In the genomic region with DNA sequence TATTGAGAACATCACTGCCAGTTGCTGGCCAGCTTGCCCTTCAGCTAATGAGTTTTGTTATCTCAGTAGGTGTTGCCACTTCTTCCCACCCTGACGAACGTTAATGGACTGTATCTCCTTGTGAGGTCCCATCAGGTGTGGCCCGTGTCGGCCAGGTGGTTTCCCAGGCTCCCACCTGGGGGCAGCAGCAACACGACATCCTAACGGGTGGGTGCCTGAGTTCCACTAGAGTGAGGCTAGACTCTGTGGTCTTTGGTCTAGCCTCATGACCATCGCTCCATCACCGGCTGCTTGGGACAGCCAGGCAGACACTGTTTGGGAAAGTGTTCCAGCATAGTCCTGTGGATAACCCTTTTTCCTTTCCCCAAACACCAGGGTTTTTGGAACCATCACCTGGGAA, we compare ENCODE assay signal across 8 cellular contexts. TPM values are rescaled to one million over a fixed set of nuclear protein-coding genes. Genes with fewer than 3 reads are reported as not detected.
A peak's percentile ranks its signal among the peaks of the same experiment; 100 is the strongest.
DNase-seq lines count a peak whose midpoint lies in the region; ATAC-seq and TF ChIP-seq lines count a peak whose summit lies in the region.

No MANE protein-coding gene starts in this region.

- H3K9me3 ChIP-seq in CD8-positive, alpha-beta T cell (ENCODE audit: low read length): no peaks in the 10 kb centered on the region

- H3K4me3 Mint-ChIP-seq in CD8-positive, alpha-beta T cell: no peak overlapping the region
- peak overlapping the region; percentile 84; the same call in 2 of the 3 replicates for H3K4me3 Mint-ChIP-seq in GM23338
- no peak overlapping the region for H3K4me3 Mint-ChIP-seq in activated naive CD8-positive, alpha-beta T cell treated with anti-CD3 and anti-CD28 coated beads for 36 hours
- no peak overlapping the region for H3K4me3 Mint-ChIP-seq in natural killer cell treated with Interleukin-12 subunit alpha and Interleukin-12 subunit beta and Interleukin-15 and Interleukin-18, amount 100 ng/mL, for 72 hours

- peak overlapping the region; percentile 98 for H3K4me2 ChIP-seq in GM23338

- no peak for TF ChIP-seq CTCF in CD8-positive, alpha-beta T cell (IDR thresholded peaks at IDR 0.05)
- peak; percentile 38 to 60 for TF ChIP-seq CTCF in GM23338 (conservative IDR thresholded peaks at IDR 0.05; ENCODE audit: low read depth in 2 of 2)

- peak overlapping the region; percentile 94 for H2AFZ ChIP-seq in GM23338

- no peaks in the 10 kb centered on the region for H3K36me3 ChIP-seq in CD8-positive, alpha-beta T cell (ENCODE audit: insufficient read depth, low read length)
- no peaks in the 10 kb centered on the region for H3K36me3 ChIP-seq in GM23338 (ENCODE audit: insufficient read depth)

- H3K27me3 ChIP-seq in CD8-positive, alpha-beta T cell (ENCODE audit: insufficient read depth, low read length): no peaks in the 10 kb centered on the region
- peaks cover 12% of the 10 kb centered on the region for H3K27me3 ChIP-seq in GM23338 (ENCODE audit: insufficient read depth)

- POLR2A ChIA-PET in CD8-positive, alpha-beta T cell (lab: Charles Lee): interaction anchor here (2.2 kb wide), 1 partner anchor 18 kb away, joined by 6 read pairs; no protein-coding TSS in a partner anchor

- DNase-seq in CD8-positive, alpha-beta T cell: no peak
- DNase-seq in GM23338 (ENCODE audit: low spot score): peak; percentile 58
- no peak for DNase-seq in activated naive CD8-positive, alpha-beta T cell treated with anti-CD3 and anti-CD28 coated beads for 36 hours
- DNase-seq in natural killer cell treated with Interleukin-12 subunit alpha and Interleukin-12 subunit beta and Interleukin-15 and Interleukin-18, amount 100 ng/mL, for 72 hours (ENCODE audit: low spot score): no peak
- no peak for DNase-seq in DMS79 treated with DMSO at 0.1 percent for 48 hours (lab: John Stamatoyannopoulos, UW)
- no peak for DNase-seq in epidermal melanocyte (ENCODE audit: insufficient read length, low spot score)
- no peak for DNase-seq in T-helper 9 cell

- H3K36me3 Mint-ChIP-seq in CD8-positive, alpha-beta T cell: peaks cover 5% of the 10 kb centered on the region
- no peaks in the 10 kb centered on the region for H3K36me3 Mint-ChIP-seq in GM23338 (ENCODE audit: low read depth)
- H3K36me3 Mint-ChIP-seq in activated naive CD8-positive, alpha-beta T cell treated with anti-CD3 and anti-CD28 coated beads for 36 hours: peaks cover 2% of the 10 kb centered on the region
- no peaks in the 10 kb centered on the region for H3K36me3 Mint-ChIP-seq in natural killer cell treated with Interleukin-12 subunit alpha and Interleukin-12 subunit beta and Interleukin-15 and Interleukin-18, amount 100 ng/mL, for 72 hours

- peak overlapping the region; percentile 61 for H3K27ac ChIP-seq in CD8-positive, alpha-beta T cell (ENCODE audit: low read depth, low read length)
- 0 out of 2 replicates have a peak overlapping the region, but pooled peaks have one; percentile 63 for H3K27ac ChIP-seq in GM23338 (ENCODE audit: low read depth)

- H3F3A ChIP-seq in GM23338 (replicated peaks; ENCODE audit: low read depth): no peaks in the 10 kb centered on the region

- peaks cover 70% of the 10 kb centered on the region for H3K4me1 Mint-ChIP-seq in CD8-positive, alpha-beta T cell (ENCODE audit: low read depth)
- H3K4me1 Mint-ChIP-seq in GM23338: peaks cover 7% of the 10 kb centered on the region; the same call in 2 of the 3 replicates
- peaks cover 63% of the 10 kb centered on the region for H3K4me1 Mint-ChIP-seq in activated naive CD8-positive, alpha-beta T cell treated with anti-CD3 and anti-CD28 coated beads for 36 hours
- peaks cover 45 to 49% of the 10 kb centered on the region in 2 donors for H3K4me1 Mint-ChIP-seq in natural killer cell treated with Interleukin-12 subunit alpha and Interleukin-12 subunit beta and Interleukin-15 and Interleukin-18, amount 100 ng/mL, for 72 hours (ENCODE audit: low read depth in 2 of 2)

- H3K27me3 Mint-ChIP-seq in CD8-positive, alpha-beta T cell (ENCODE audit: low read depth): no peaks in the 10 kb centered on the region
- H3K27me3 Mint-ChIP-seq in GM23338 (ENCODE audit: insufficient read depth, low read depth, poor library complexity): peaks cover 14% of the 10 kb centered on the region
- H3K27me3 Mint-ChIP-seq in activated naive CD8-positive, alpha-beta T cell treated with anti-CD3 and anti-CD28 coated beads for 36 hours: no peaks in the 10 kb centered on the region
- no peaks in the 10 kb centered on the region for H3K27me3 Mint-ChIP-seq in natural killer cell treated with Interleukin-12 subunit alpha and Interleukin-12 subunit beta and Interleukin-15 and Interleukin-18, amount 100 ng/mL, for 72 hours

- CTCF ChIA-PET in CD8-positive, alpha-beta T cell (lab: Charles Lee): interaction anchor here (1.6 kb wide), 2 partner anchors 15 to 42 kb away, joined by 4 to 7 read pairs; no protein-coding TSS in a partner anchor

- no peaks in the 10 kb centered on the region for H4K20me1 ChIP-seq in GM23338 (replicated peaks; ENCODE audit: insufficient read depth)

- H3K79me2 ChIP-seq in GM23338 (replicated peaks; ENCODE audit: insufficient read depth): no peaks in the 10 kb centered on the region

- H3K27ac Mint-ChIP-seq in CD8-positive, alpha-beta T cell: peak overlapping the region; percentile 88
- no peak overlapping the region for H3K27ac Mint-ChIP-seq in GM23338
- peak overlapping the region; percentile 86 for H3K27ac Mint-ChIP-seq in activated naive CD8-positive, alpha-beta T cell treated with anti-CD3 and anti-CD28 coated beads for 36 hours
- H3K27ac Mint-ChIP-seq in natural killer cell treated with Interleukin-12 subunit alpha and Interleukin-12 subunit beta and Interleukin-15 and Interleukin-18, amount 100 ng/mL, for 72 hours: peak overlapping the region; percentile 81 to 89

- no peaks in the 10 kb centered on the region for H3K9me3 Mint-ChIP-seq in CD8-positive, alpha-beta T cell
- no peaks in the 10 kb centered on the region for H3K9me3 Mint-ChIP-seq in GM23338
- H3K9me3 Mint-ChIP-seq in activated naive CD8-positive, alpha-beta T cell treated with anti-CD3 and anti-CD28 coated beads for 36 hours: no peaks in the 10 kb centered on the region
- H3K9me3 Mint-ChIP-seq in natural killer cell treated with Interleukin-12 subunit alpha and Interleukin-12 subunit beta and Interleukin-15 and Interleukin-18, amount 100 ng/mL, for 72 hours: no peaks in the 10 kb centered on the region

- H3K4me3 ChIP-seq in CD8-positive, alpha-beta T cell (ENCODE audit: low read depth, low read length): peak overlapping the region; percentile 70
- H3K4me3 ChIP-seq in GM23338: peak overlapping the region; percentile 90; the same call in 1 of the 2 replicates

- intact Hi-C loops in CD8-positive, alpha-beta T cell (cut with DNase I, micrococcal nuclease): loop anchor here (1.0 to 10.0 kb wide), 7 partner anchors 15 to 189 kb away; partner anchors contain the start of genes LCMT1 (in 1 of the 2) and ZKSCAN2 (in 1 of the 2)

- H3K4me1 ChIP-seq in CD8-positive, alpha-beta T cell (ENCODE audit: insufficient read depth, low read length): peaks cover 51% of the 10 kb centered on the region
- H3K4me1 ChIP-seq in GM23338 (ENCODE audit: insufficient read depth): no peaks in the 10 kb centered on the region; the same call in 1 of the 2 replicates

- no peak for ATAC-seq in CD8-positive, alpha-beta T cell
- ATAC-seq in GM23338 (peak; percentile 53), HG02798 (IDR thresholded peaks at IDR 0.05; ENCODE audit: poor library complexity, unreplicated experiment) (no peak)
- ATAC-seq in natural killer cell treated with Interleukin-12 subunit alpha and Interleukin-12 subunit beta and Interleukin-15 and Interleukin-18, amount 100 ng/mL, for 72 hours: no peak

- H3K9me2 ChIP-seq in GM23338 (ENCODE audit: insufficient read depth): 0 out of 2 replicates have a peak, but pooled peaks cover 13% of the 10 kb centered on the region

RNA-seq across cellular contexts. Expression of gene LCMT1, which starts 45.6 kb away (rescaled TPM):
- 10 to 100 TPM; 20.9 to 28.6 TPM for total RNA-seq in CD8-positive, alpha-beta T cell
- 43.2 and 56.2 TPM in 2 replicates for total RNA-seq in GM23338 (2014; rRNA removed; shearing (Covaris generic))
- polyA plus RNA-seq in GM23338 (2016; fragmentation: Nextera tagmentation; extraction: Ambion mirVana): 79.7 and 84.6 TPM in 2 replicates
- 10 to 100 TPM; 43.9 to 44.1 TPM for total RNA-seq in activated naive CD8-positive, alpha-beta T cell treated with anti-CD3 and anti-CD28 coated beads for 36 hours
- 10 to 100 TPM; 42.6 to 50.0 TPM for total RNA-seq in natural killer cell treated with Interleukin-12 subunit alpha and Interleukin-12 subunit beta and Interleukin-15 and Interleukin-18, amount 100 ng/mL, for 72 hours

RNA-seq across cellular contexts. Expression of gene ARHGAP17, which starts 50.7 kb away (rescaled TPM):
- total RNA-seq in CD8-positive, alpha-beta T cell: 10 to 100 TPM; 53.8 to 62.8 TPM
- 59.0 and 85.5 TPM in 2 replicates for total RNA-seq in GM23338 (2014; rRNA removed; shearing (Covaris generic))
- 40.0 and 40.6 TPM in 2 replicates for polyA plus RNA-seq in GM23338 (2016; fragmentation: Nextera tagmentation; extraction: Ambion mirVana)
- total RNA-seq in activated naive CD8-positive, alpha-beta T cell treated with anti-CD3 and anti-CD28 coated beads for 36 hours: 10 to 100 TPM; 72.5 to 79.3 TPM
- total RNA-seq in natural killer cell treated with Interleukin-12 subunit alpha and Interleukin-12 subunit beta and Interleukin-15 and Interleukin-18, amount 100 ng/mL, for 72 hours: 10 to 100 TPM; 67.2 to 83.5 TPM
